In genomic region chr6:27830212-27830664, GRCh38 we compare ENCODE assay signal across 8 cellular contexts.
A peak's percentile ranks its signal among the peaks of the same experiment; 100 is the strongest.
DNase-seq lines count a peak whose midpoint lies in the region; ATAC-seq, FAIRE-seq and TF ChIP-seq lines count a peak whose summit lies in the region.

No MANE protein-coding gene starts in this region.

- H3K4me1 ChIP-seq in Peyer's patch = peaks cover 0 to 8% (median 0%) of the 10 kb centered on the region in 4 donors
- no peaks in the 10 kb centered on the region for H3K4me1 ChIP-seq in prostate gland (replicated peaks)

- DNase-seq in GM12865 (ENCODE audit: low read depth) = no peak
- DNase-seq in Peyer's patch = no peak
- DNase-seq in epithelial cell of proximal tubule (ENCODE audit: low read depth) = no peak
- no peak for DNase-seq in prostate gland (ENCODE audit: low spot score)
- no peak for DNase-seq in HEK293T (ENCODE audit: extremely low spot score)
- DNase-seq in GM19239 (ENCODE audit: insufficient read length, low spot score) = no peak

- no peak for TF ChIP-seq CTCF in GM12865 (IDR thresholded peaks at IDR 0.05; ENCODE audit: insufficient read depth, low read depth, low read length, missing control alignments)
- TF ChIP-seq CTCF in Peyer's patch (IDR thresholded peaks at IDR 0.05) = no peak
- TF ChIP-seq CTCF in epithelial cell of proximal tubule (conservative IDR thresholded peaks at IDR 0.05; ENCODE audit: low read depth, low read length) = no peak
- no peak for TF ChIP-seq CTCF in prostate gland (IDR thresholded peaks at IDR 0.05)

- no peak for TF ChIP-seq POLR2A in Peyer's patch (IDR thresholded peaks at IDR 0.05)
- TF ChIP-seq POLR2A in prostate gland (IDR thresholded peaks at IDR 0.05) = no peak

- no peak for FAIRE-seq in GM19239 (lab: Jason Lieb, UNC)

- H3K36me3 ChIP-seq in Peyer's patch = no peaks in the 10 kb centered on the region
- H3K36me3 ChIP-seq in prostate gland = no peaks in the 10 kb centered on the region

- ATAC-seq in GM21786 (IDR thresholded peaks at IDR 0.05; ENCODE audit: unreplicated experiment) (no peak), GM21825 (IDR thresholded peaks at IDR 0.05; ENCODE audit: unreplicated experiment) (no peak)

- H3K9me3 ChIP-seq in Peyer's patch (peaks cover 0 to 5% (median 0%) of the 10 kb centered on the region in 4 donors), prostate gland (no peaks in the 10 kb centered on the region)

- WGBS in prostate gland = 36% methylated on average over 6 of the region's 6 CpGs

- POLR2A ChIA-PET in HEK293T (lab: Yijun Ruan, JAX) = interaction anchor here (2.3 to 2.7 kb wide), 2 partner anchors 20 to 63 kb away, joined by 8 to 12 read pairs; a partner anchor contains a TSS

- peak overlapping the region; percentile 64 for H3K4me3 ChIP-seq in GM12865 (ENCODE audit: low read depth, low read length)
- peak overlapping the region in 3 of 4 donors; percentile 46 to 56 (median 54) for H3K4me3 ChIP-seq in Peyer's patch
- H3K4me3 ChIP-seq in epithelial cell of proximal tubule (ENCODE audit: low read depth, low read length) = peak overlapping the region; percentile 59
- peak overlapping the region; percentile 21 to 26 for H3K4me3 ChIP-seq in prostate gland

- H3K27me3 ChIP-seq in Peyer's patch (no peaks in the 10 kb centered on the region), prostate gland (replicated peaks; ENCODE audit: insufficient read depth) (no peaks in the 10 kb centered on the region)

- H3K27ac ChIP-seq in Peyer's patch (peak overlapping the region; percentile 81 to 90 (median 85)), prostate gland (peak overlapping the region; percentile 53 to 62)

- intact Hi-C loops in prostate gland (cut with DNase I) = no loop called here

- CTCF ChIA-PET in HEK293T (lab: Yijun Ruan, JAX) = no interaction called here

TF ChIP-seq in HEK293T, 16 proteins besides CTCF, POLR2A, EP300 and RAD21:
- no peak for TF ChIP-seq ZNF384 (IDR thresholded peaks at IDR 0.05)
- TF ChIP-seq TARDBP (IDR thresholded peaks at IDR 0.05) = no peak
- TF ChIP-seq BHLHE40 (IDR thresholded peaks at IDR 0.05; ENCODE audit: borderline replicate concordance) = no peak
- no peak for TF ChIP-seq FOXM1 (IDR thresholded peaks at IDR 0.05; ENCODE audit: borderline replicate concordance)
- no peak for TF ChIP-seq FOXA1 (IDR thresholded peaks at IDR 0.05)
- no peak for TF ChIP-seq CTBP1 (IDR thresholded peaks at IDR 0.05; ENCODE audit: borderline replicate concordance)
- TF ChIP-seq PKNOX1 (IDR thresholded peaks at IDR 0.05) = no peak
- TF ChIP-seq LEF1 (IDR thresholded peaks at IDR 0.05; ENCODE audit: borderline replicate concordance) = no peak
- no peak for TF ChIP-seq HDGF (IDR thresholded peaks at IDR 0.05; ENCODE audit: borderline replicate concordance)
- TF ChIP-seq ELF4 (IDR thresholded peaks at IDR 0.05) = no peak
- TF ChIP-seq L3MBTL2 (conservative IDR thresholded peaks at IDR 0.05) = no peak
- no peak for TF ChIP-seq FOXK2 (IDR thresholded peaks at IDR 0.05)
- TF ChIP-seq SUZ12 (IDR thresholded peaks at IDR 0.05) = no peak
- TF ChIP-seq NFRKB (IDR thresholded peaks at IDR 0.05) = no peak
- no peak for TF ChIP-seq SP1 (IDR thresholded peaks at IDR 0.05)
- TF ChIP-seq ARNT (IDR thresholded peaks at IDR 0.05) = no peak
